In the genomic region with DNA sequence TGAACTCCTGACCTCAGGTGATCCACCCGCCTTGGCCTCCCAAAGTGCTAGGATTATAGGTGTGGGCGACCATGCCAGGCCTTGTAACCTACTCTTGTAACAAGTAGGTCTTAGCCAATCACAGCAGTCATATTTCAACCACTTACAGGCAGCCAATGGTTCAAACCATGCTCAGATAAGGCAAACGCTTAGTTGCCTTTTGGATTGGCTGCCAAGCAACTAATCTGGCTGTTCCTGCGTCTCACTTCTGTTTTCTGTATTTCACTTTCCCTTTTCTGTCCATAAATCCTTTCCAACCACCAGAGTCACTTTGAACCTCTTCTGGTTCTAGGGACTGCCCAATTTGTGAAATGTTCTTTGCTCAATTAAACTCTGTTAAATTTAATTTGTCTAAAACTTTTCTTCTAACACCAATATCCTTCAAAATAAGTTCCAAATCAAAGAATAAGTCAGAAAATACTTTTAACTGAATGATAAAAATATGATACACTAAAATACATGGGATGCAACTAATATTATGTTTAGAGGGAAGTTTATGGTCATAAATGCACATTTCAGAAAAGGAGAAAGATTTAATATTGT, we compare ENCODE assay signal across 1 cellular context.
A peak's percentile ranks its signal among the peaks of the same experiment; 100 is the strongest.
TF ChIP-seq lines count a peak whose summit lies in the region.

No MANE protein-coding gene starts in this region.

TF ChIP-seq in K562, 482 proteins besides CTCF, POLR2A, EP300 and RAD21 (continued from another document):
- TF ChIP-seq PBX2 (CRISPR knock-in tag; IDR thresholded peaks at IDR 0.05; ENCODE audit: low read depth) (no peak), PBX2 (tag; conservative IDR thresholded peaks at IDR 0.05; ENCODE audit: low read depth) (0 out of 2 replicates have a peak, but pooled peaks have one; percentile 31), CTCFL (IDR thresholded peaks at IDR 0.05; ENCODE audit: borderline replicate concordance, insufficient read depth, low read depth, low read length, poor library complexity, severe bottlenecking) (no peak), SPI1 (IDR thresholded peaks at IDR 0.05; ENCODE audit: borderline replicate concordance, low read depth, low read length) (0 out of 2 replicates have a peak, but pooled peaks have one; percentile 24), CXXC5 (CRISPR knock-in tag; IDR thresholded peaks at IDR 0.05) (peak; percentile 38; the same call in 1 of the 2 replicates), ELF2 (CRISPR knock-in tag; IDR thresholded peaks at IDR 0.05) (peak; percentile 51; the same call in 1 of the 2 replicates), CC2D1A (IDR thresholded peaks at IDR 0.05) (peak; percentile 56; the same call in 1 of the 2 replicates), AFF1 (IDR thresholded peaks at IDR 0.05; ENCODE audit: low read depth in 1 of 2, partially characterized antibody in 2 of 2) (peak in 1 of 2 experiments; percentile 50)
